17 cellular contexts compared by ENCODE assay signal in genomic region chr17:55417411-55418268, GRCh38. TPM values are rescaled to one million over a fixed set of nuclear protein-coding genes. Genes with fewer than 3 reads are reported as not detected.
A peak's percentile ranks its signal among the peaks of the same experiment; 100 is the strongest.
DNase-seq lines count a peak whose midpoint lies in the region; ATAC-seq and TF ChIP-seq lines count a peak whose summit lies in the region.
"Had no signal": no experiment of that assay in that cellular context is flagged by ENCODE, and none has a peak within 500 bp of the region (broad histone marks: within the 10 kb centered on the region; RNA-seq: fewer than 3 reads in every experiment).

No MANE protein-coding gene starts in this region.

- DNase-seq in left ventricle myocardium inferior (no peak), left cardiac atrium (no peak), activated B cell treated with CpG ODN at 0.5 μM for 24 hours (no peak), fibroblast of villous mesenchyme (ENCODE audit: low read depth) (no peak), type B pancreatic cell (ENCODE audit: extremely low spot score, unreplicated experiment) (no peak), DMS153 (lab: John Stamatoyannopoulos, UW) (no peak), cerebellum (ENCODE audit: low spot score) (no peak), HCEC 1CT (no peak)
- DNase-seq: activated CD4-positive, alpha-beta T cell treated with anti-CD3 and anti-CD28 coated beads for 48 hours; activated T-cell treated with anti-CD3 and anti-CD28 coated beads, Interleukin-2, amount 50 U/mL, for 24 hours; amygdala; endodermal cell; NCI-H2029; NCI-H446 treated with DMSO at 0.1 percent for 48 hours; SHP77 treated with DMSO at 0.1 percent for 48 hours; stimulated activated CD4-positive, alpha-beta T cell treated with anti-CD3 and anti-CD28 coated beads, Interleukin-12 subunit alpha, Interleukin-12 subunit beta, amount 100 ng/mL, for 4 hours had no signal

- peaks cover 51% of the 10 kb centered on the region for H3K4me1 Mint-ChIP-seq in activated B cell treated with CpG ODN at 0.5 μM for 24 hours
- peaks cover 31% of the 10 kb centered on the region for H3K4me1 Mint-ChIP-seq in type B pancreatic cell (ENCODE audit: unreplicated experiment)

- no peak for TF ChIP-seq CTCF in left ventricle myocardium inferior (IDR thresholded peaks at IDR 0.05; ENCODE audit: borderline replicate concordance)
- no peak for TF ChIP-seq CTCF in activated B cell treated with CpG ODN at 0.5 μM for 24 hours (IDR thresholded peaks at IDR 0.05)
- no peak for TF ChIP-seq CTCF in fibroblast of villous mesenchyme (IDR thresholded peaks at IDR 0.05; ENCODE audit: insufficient read depth, low read depth, low read length)
- no peak for TF ChIP-seq CTCF in type B pancreatic cell (conservative IDR thresholded peaks at IDR 0.05)

- H3K9me3 ChIP-seq in left ventricle myocardium inferior (replicated peaks) = no peaks in the 10 kb centered on the region

- peak overlapping the region; percentile 89 for H3K27ac ChIP-seq in left ventricle myocardium inferior (replicated peaks)

- ATAC-seq in left cardiac atrium = no peak
- ATAC-seq in activated B cell treated with CpG ODN at 0.5 μM for 24 hours (ENCODE audit: low read depth) = no peak

- peaks cover 43% of the 10 kb centered on the region for H3K36me3 Mint-ChIP-seq in activated B cell treated with CpG ODN at 0.5 μM for 24 hours (ENCODE audit: low read depth)
- H3K36me3 Mint-ChIP-seq in type B pancreatic cell = peaks cover 29% of the 10 kb centered on the region

- POLR2A ChIA-PET in activated B cell treated with CpG ODN at 0.5 μM for 24 hours (lab: Charles Lee) = interaction anchor here (0.7 to 3.2 kb wide), 3 partner anchors 9 to 96 kb away, joined by 4 to 13 read pairs (median 5); no protein-coding TSS in a partner anchor

- H3K4me1 ChIP-seq in left ventricle myocardium inferior = peaks cover 63% of the 10 kb centered on the region

- intact Hi-C loops in left ventricle myocardium inferior (cut with micrococcal nuclease) = loop anchor here (10.0 kb wide), 1 partner anchor 97 kb away; the partner anchor contains the start of gene SMIM36
- intact Hi-C loops in left cardiac atrium (cut with DNase I) = no loop called here
- intact Hi-C loops in activated B cell treated with CpG ODN at 0.5 μM for 24 hours (cut with micrococcal nuclease) = no loop called here

- H3K4me3 ChIP-seq in left ventricle myocardium inferior (no peak overlapping the region), fibroblast of villous mesenchyme (ENCODE audit: low read depth, low read length) (peak overlapping the region; percentile 26)

- H3K27me3 Mint-ChIP-seq in activated B cell treated with CpG ODN at 0.5 μM for 24 hours (no peaks in the 10 kb centered on the region), type B pancreatic cell (no peaks in the 10 kb centered on the region)
- H3K27me3 Mint-ChIP-seq: progenitor cell of endocrine pancreas had no signal

- peak overlapping the region; percentile 25 for H3K27ac Mint-ChIP-seq in activated B cell treated with CpG ODN at 0.5 μM for 24 hours
- H3K27ac Mint-ChIP-seq in type B pancreatic cell = no peak overlapping the region
- H3K27ac Mint-ChIP-seq: activated T-cell treated with anti-CD3 and anti-CD28 coated beads, Interleukin-2, amount 50 U/mL, for 24 hours; endodermal cell; progenitor cell of endocrine pancreas had no signal

- H3K9me3 Mint-ChIP-seq in activated B cell treated with CpG ODN at 0.5 μM for 24 hours = no peaks in the 10 kb centered on the region
- no peaks in the 10 kb centered on the region for H3K9me3 Mint-ChIP-seq in type B pancreatic cell
- H3K9me3 Mint-ChIP-seq: activated T-cell treated with anti-CD3 and anti-CD28 coated beads, Interleukin-2, amount 50 U/mL, for 24 hours; endodermal cell had no signal

- peak overlapping the region; percentile 1 for H3K4me3 Mint-ChIP-seq in activated B cell treated with CpG ODN at 0.5 μM for 24 hours
- H3K4me3 Mint-ChIP-seq in type B pancreatic cell = peak overlapping the region; percentile 32
- H3K4me3 Mint-ChIP-seq: activated T-cell treated with anti-CD3 and anti-CD28 coated beads, Interleukin-2, amount 50 U/mL, for 24 hours; endodermal cell had no signal

- peaks cover 13% of the 10 kb centered on the region for H3K36me3 ChIP-seq in left ventricle myocardium inferior

- CTCF ChIA-PET in activated B cell treated with CpG ODN at 0.5 μM for 24 hours (lab: Charles Lee) = interaction anchor here (1.0 to 2.2 kb wide), 3 partner anchors 17 to 97 kb away, joined by 3 to 9 read pairs (median 7); no protein-coding TSS in a partner anchor

- H3K27me3 ChIP-seq in left ventricle myocardium inferior (ENCODE audit: low read depth) = no peaks in the 10 kb centered on the region

RNA-seq across cellular contexts. Expression of gene MMD, which starts 4.0 kb away (rescaled TPM):
- total RNA-seq in left ventricle myocardium inferior = 9.5 TPM
- total RNA-seq in left cardiac atrium = 10 to 100 TPM; 26.8 to 29.1 TPM
- total RNA-seq in activated B cell treated with CpG ODN at 0.5 μM for 24 hours = 45.5 and 46.3 TPM in 2 replicates
- total RNA-seq in fibroblast of villous mesenchyme = 8.4 and 9.5 TPM in 2 replicates
- 14.0 and 36.9 TPM in 2 replicates for total RNA-seq in type B pancreatic cell (ENCODE audit: low replicate concordance)
- total RNA-seq in cerebellum = 57.8 TPM
